ENCODE assay signal across 8 cellular contexts in genomic region chr9:17462869-17463464, GRCh38.
DNase-seq lines count a peak whose midpoint lies in the region; ATAC-seq and TF ChIP-seq lines count a peak whose summit lies in the region.

No MANE protein-coding gene starts in this region.

- H3K79me2 ChIP-seq in DND-41 (ENCODE audit: insufficient read depth, low read length): no peaks in the 10 kb centered on the region

- TF ChIP-seq CTCF in DND-41 (IDR thresholded peaks at IDR 0.05; ENCODE audit: borderline replicate concordance, extremely low read depth, low read length, poor library complexity, severe bottlenecking) (peak; percentile 78), RWPE2 (IDR thresholded peaks at IDR 0.05; ENCODE audit: poor library complexity, severe bottlenecking) (peak; percentile 87)

- H3K9me3 ChIP-seq in DND-41 (ENCODE audit: insufficient read depth, low read length, severe bottlenecking) (no peaks in the 10 kb centered on the region), RWPE2 (ENCODE audit: severe bottlenecking) (no peaks in the 10 kb centered on the region), aorta (ENCODE audit: control insufficient read depth, low read length) (no peaks in the 10 kb centered on the region)

- 42% methylated on average over 5 of the region's 5 CpGs for WGBS in aorta, 2 donors

- intact Hi-C loops in aorta (cut with DNase I): loop anchor here (5.0 kb wide), 2 partner anchors 346 to 1586 kb away; no protein-coding TSS in a partner anchor

- DNase-seq in DND-41 (peak; percentile 27), GM19240 (ENCODE audit: insufficient read length, low spot score) (peak; percentile 4), LoVo (ENCODE audit: low spot score) (peak; percentile 57), RWPE2 (ENCODE audit: low spot score) (no peak), non-pigmented ciliary epithelial cell (ENCODE audit: low read depth) (peak; percentile 31), cortex of kidney (lab: John Stamatoyannopoulos, UW) (no peak), aorta (no peak)

- no peak overlapping the region for H2AFZ ChIP-seq in DND-41 (ENCODE audit: low read depth, low read length)

- ATAC-seq in DND-41 (ENCODE audit: insufficient read depth, low read depth): peak; percentile 71
- no peak for ATAC-seq in RWPE2 (ENCODE audit: low read depth)
- ATAC-seq in esophagus mucosa: peak; percentile 39
- ATAC-seq in aorta (ENCODE audit: low FRiP score): no peak

- no peaks in the 10 kb centered on the region for H3K27me3 ChIP-seq in DND-41 (ENCODE audit: insufficient read depth, low read length, poor library complexity)
- H3K27me3 ChIP-seq in RWPE2 (ENCODE audit: insufficient read depth, poor library complexity, severe bottlenecking): no peaks in the 10 kb centered on the region
- H3K27me3 ChIP-seq in aorta (ENCODE audit: control insufficient read depth in 1 of 2, insufficient read depth in 2 of 2, low read length in 1 of 2): no peaks in the 10 kb centered on the region

- H3K36me3 ChIP-seq in DND-41 (ENCODE audit: insufficient read depth, low read length) (peaks cover 9% of the 10 kb centered on the region; the same call in 1 of the 2 replicates), RWPE2 (ENCODE audit: low read depth) (0 out of 2 replicates have a peak, but pooled peaks cover 5% of the 10 kb centered on the region), aorta (ENCODE audit: control insufficient read depth in 1 of 2, insufficient read depth in 2 of 2, low read length in 1 of 2) (no peaks in the 10 kb centered on the region)

- H3K27ac ChIP-seq in DND-41 (ENCODE audit: low read length) (no peak overlapping the region), RWPE2 (ENCODE audit: poor library complexity, severe bottlenecking) (no peak overlapping the region), aorta (ENCODE audit: low read depth in 1 of 2, low read length in 2 of 2) (no peak overlapping the region)

- H3K9ac ChIP-seq in DND-41 (ENCODE audit: low read depth, low read length): no peak overlapping the region

- H3K4me1 ChIP-seq in DND-41 (ENCODE audit: insufficient read depth, low read length): no peaks in the 10 kb centered on the region
- no peaks in the 10 kb centered on the region for H3K4me1 ChIP-seq in RWPE2 (ENCODE audit: insufficient read depth, poor library complexity, severe bottlenecking)
- no peaks in the 10 kb centered on the region for H3K4me1 ChIP-seq in aorta (ENCODE audit: control insufficient read depth in 1 of 2, insufficient read depth in 2 of 2, low read length in 2 of 2)

- H4K20me1 ChIP-seq in DND-41 (ENCODE audit: insufficient read depth, low read length): no peaks in the 10 kb centered on the region

- no peak overlapping the region for H3K4me2 ChIP-seq in DND-41 (ENCODE audit: insufficient read depth, low read length)

- H3K4me3 ChIP-seq in DND-41 (ENCODE audit: low read depth in 1 of 2, low read length in 2 of 2) (no peak overlapping the region), RWPE2 (ENCODE audit: severe bottlenecking) (no peak overlapping the region), aorta (ENCODE audit: low read length in 2 of 2) (no peak overlapping the region)

Comparison
In these comparisons a context has a peak if more than half of its experiments do, and no peak if none do; other contexts are left out.
1. ATAC-seq: peak in DND-41 (single experiment) and esophagus mucosa (single experiment); none in RWPE2 (single experiment) and aorta (single experiment).
2. DNase-seq: peak in DND-41 (single experiment), GM19240 (single experiment), LoVo (single experiment) and non-pigmented ciliary epithelial cell (single experiment); none in RWPE2 (single experiment), cortex of kidney (single experiment) and aorta (0 of 2).